14 cellular contexts compared by ENCODE assay signal in genomic region chr4:169142390-169142789, GRCh38.
"Had no signal": no experiment of that assay in that cellular context is flagged by ENCODE, and none has a peak within 500 bp of the region (broad histone marks: within the 10 kb centered on the region; RNA-seq: fewer than 3 reads in every experiment).

No MANE protein-coding gene starts in this region.

- H3K4me1 ChIP-seq: parathyroid adenoma had no signal

- H3K27me3 Mint-ChIP-seq: stimulated activated naive CD8-positive, alpha-beta T cell treated with anti-CD3 and anti-CD28 coated beads, Interleukin-15, amount 100 ng/mL, for 72 hours had no signal

- H3K9me3 Mint-ChIP-seq: activated naive CD4-positive, alpha-beta T cell treated with anti-CD3 and anti-CD28 coated beads, Interleukin-2, amount 50 U/mL, for 72 hours; activated T-cell treated with anti-CD3 and anti-CD28 coated beads, Interleukin-2, amount 50 U/mL, for 4 hours; immature natural killer cell; mesothelial cell of epicardium; stimulated activated naive CD8-positive, alpha-beta T cell treated with anti-CD3 and anti-CD28 coated beads, Interleukin-15, amount 100 ng/mL, for 72 hours; T-helper 1 cell treated with Interleukin-12 subunit alpha and Interleukin-12 subunit beta and Interleukin-4 antibody, amounts not matched to agents 30 μg/mL and 1 μg/mL, for 36 hours had no signal

- H3K9ac ChIP-seq: parathyroid adenoma had no signal

- H3K4me3 Mint-ChIP-seq: activated T-cell treated with anti-CD3 and anti-CD28 coated beads, Interleukin-2, amount 50 U/mL, for 4 hours; immature natural killer cell; mesothelial cell of epicardium; stimulated activated naive CD8-positive, alpha-beta T cell treated with anti-CD3 and anti-CD28 coated beads, Interleukin-15, amount 100 ng/mL, for 72 hours; T-helper 1 cell treated with Interleukin-12 subunit alpha and Interleukin-12 subunit beta and Interleukin-4 antibody, amounts not matched to agents 30 μg/mL and 1 μg/mL, for 36 hours had no signal

- ATAC-seq: activated naive CD4-positive, alpha-beta T cell treated with anti-CD3 and anti-CD28 coated beads, Interleukin-2, amount 50 U/mL, for 72 hours; activated T-cell treated with anti-CD3 and anti-CD28 coated beads, Interleukin-2, amount 50 U/mL, for 4 hours; stimulated activated naive CD8-positive, alpha-beta T cell treated with anti-CD3 and anti-CD28 coated beads, Interleukin-15, amount 100 ng/mL, for 72 hours had no signal

- H3K36me3 Mint-ChIP-seq: activated naive CD4-positive, alpha-beta T cell treated with anti-CD3 and anti-CD28 coated beads, Interleukin-2, amount 50 U/mL, for 72 hours; immature natural killer cell had no signal

- H3K27ac ChIP-seq: lower lobe of right lung, parathyroid adenoma, thoracic aorta had no signal

- H3K4me3 ChIP-seq: lower lobe of right lung, thoracic aorta had no signal

- H3K27ac Mint-ChIP-seq: activated naive CD4-positive, alpha-beta T cell treated with anti-CD3 and anti-CD28 coated beads, Interleukin-2, amount 50 U/mL, for 72 hours; immature natural killer cell; mesothelial cell of epicardium; stimulated activated naive CD8-positive, alpha-beta T cell treated with anti-CD3 and anti-CD28 coated beads, Interleukin-15, amount 100 ng/mL, for 72 hours; T-helper 1 cell treated with Interleukin-12 subunit alpha and Interleukin-12 subunit beta and Interleukin-4 antibody, amounts not matched to agents 30 μg/mL and 1 μg/mL, for 36 hours had no signal

- H3K36me3 ChIP-seq: lower lobe of right lung, thoracic aorta had no signal

- H3K79me2 ChIP-seq: parathyroid adenoma had no signal

- H2AFZ ChIP-seq: parathyroid adenoma had no signal

- DNase-seq: activated effector memory CD4-positive, alpha-beta T cell treated with anti-CD3 and anti-CD28 coated beads, Interleukin-2, amount 50 U/mL, for 16 hours; activated T-cell treated with anti-CD3 and anti-CD28 coated beads, Interleukin-2, amount 50 U/mL, for 4 hours; immature natural killer cell; lower lobe of right lung; stimulated activated CD4-positive, alpha-beta T cell treated with anti-CD3 and anti-CD28 coated beads, Interleukin-4, amount 100 ng/mL, for 1 hour; stimulated activated naive CD8-positive, alpha-beta T cell treated with anti-CD3 and anti-CD28 coated beads, Interleukin-15, amount 100 ng/mL, for 72 hours had no signal

- H3K4me1 Mint-ChIP-seq: mesothelial cell of epicardium; stimulated activated naive CD8-positive, alpha-beta T cell treated with anti-CD3 and anti-CD28 coated beads, Interleukin-15, amount 100 ng/mL, for 72 hours had no signal

- H3K9me3 ChIP-seq: lower lobe of right lung, thoracic aorta had no signal

- FAIRE-seq: bronchial epithelial cell, colon, endothelial cell of umbilical vein had no signal
